Comparison of ENCODE assay signal across 9 cellular contexts in the genomic region with DNA sequence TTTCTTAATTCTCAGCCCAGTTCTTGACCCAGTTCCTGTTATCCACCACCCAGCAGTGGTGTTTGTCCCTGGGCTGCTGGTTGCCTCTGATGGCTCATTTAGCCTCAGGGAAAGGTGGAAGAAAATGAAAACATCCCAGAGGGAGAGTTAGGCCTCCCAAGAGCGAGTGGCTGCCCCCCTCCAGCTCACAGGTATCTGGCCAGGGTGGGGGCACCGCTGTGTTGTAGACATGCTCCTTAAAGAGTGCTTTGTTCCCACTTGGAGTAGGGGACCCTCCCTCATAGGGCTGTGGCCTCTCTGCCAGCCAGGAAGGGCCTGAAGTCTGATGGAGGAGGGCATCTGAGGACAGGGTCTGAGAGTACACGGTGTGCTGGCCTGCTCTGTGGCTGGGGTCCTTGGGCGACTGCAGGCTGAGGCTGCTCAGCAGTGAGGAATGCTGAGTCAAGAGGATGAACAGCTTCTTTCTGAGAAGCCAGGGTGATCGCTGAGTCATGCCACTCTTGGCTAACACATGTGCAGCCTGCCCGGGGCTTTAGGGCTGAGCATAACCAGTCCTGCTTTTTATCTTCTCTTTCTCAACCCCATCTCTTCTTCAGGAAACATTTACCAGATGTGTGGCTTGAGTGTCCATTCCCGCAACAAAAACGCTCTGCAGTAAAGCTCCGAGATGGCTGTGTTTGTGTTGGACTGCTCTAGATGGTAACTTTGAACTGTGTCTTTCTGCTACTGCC.
A peak's percentile ranks its signal among the peaks of the same experiment; 100 is the strongest.
DNase-seq lines count a peak whose midpoint lies in the region; ATAC-seq, FAIRE-seq and TF ChIP-seq lines count a peak whose summit lies in the region.
"Had no signal": no experiment of that assay in that cellular context is flagged by ENCODE, and none has a peak within 500 bp of the region (broad histone marks: within the 10 kb centered on the region; RNA-seq: fewer than 3 reads in every experiment).

No MANE protein-coding gene starts in this region.

- no peaks in the 10 kb centered on the region for H3K27me3 ChIP-seq in left lung

- ATAC-seq in GM19463 (IDR thresholded peaks at IDR 0.05; ENCODE audit: unreplicated experiment) (peak; percentile 71), left lung (peak; percentile 89), HG03135 (IDR thresholded peaks at IDR 0.05; ENCODE audit: unreplicated experiment) (no peak), HG03175 (IDR thresholded peaks at IDR 0.05; ENCODE audit: unreplicated experiment) (no peak)
- ATAC-seq: T-cell had no signal

- peak overlapping the region; percentile 81 to 90 for H3K27ac ChIP-seq in left lung

- peaks cover 0 to 15% of the 10 kb centered on the region in 2 donors for H3K36me3 ChIP-seq in left lung

- no peaks in the 10 kb centered on the region for H3K9me3 ChIP-seq in left lung

- DNase-seq in RCC 7860 (ENCODE audit: low spot score) (peak; percentile 93), cardiac fibroblast (ENCODE audit: low read depth in 2 of 2) (peak; percentile 99 to 100), left lung (peak; percentile 87 to 92), NCI-H1694 (lab: John Stamatoyannopoulos, UW) (no peak)
- peak; percentile 55 for DNase-seq in stimulated activated CD4-positive, alpha-beta T cell treated with anti-CD3 and anti-CD28 coated beads, Interleukin-4, amount 100 ng/mL, for 24 hours

- peak overlapping the region; percentile 14 to 31 for H3K4me3 ChIP-seq in cardiac fibroblast (replicated peaks in 1 of 2; ENCODE audit: low read depth in 2 of 2, low read length in 2 of 2)
- H3K4me3 ChIP-seq in left lung, result no peak overlapping the region

- no peak for TF ChIP-seq CTCF in cardiac fibroblast (IDR thresholded peaks at IDR 0.05; ENCODE audit: low read depth, low read length)
- no peak for TF ChIP-seq CTCF in left lung (IDR thresholded peaks at IDR 0.05)

- intact Hi-C loops in left lung (cut with DNase I), result no loop called here

- peak; percentile 68 for FAIRE-seq in RCC 7860 (lab: Jason Lieb, UNC)

- H3K4me1 ChIP-seq in left lung, result peaks cover 26 to 57% of the 10 kb centered on the region in 2 donors

Comparison
In these comparisons a context has a peak if more than half of its experiments do, and no peak if none do; other contexts are left out.
1. ATAC-seq: peak in GM19463 (single experiment) and left lung (single experiment); none in HG03135 (single experiment) and HG03175 (single experiment).
2. H3K4me3 ChIP-seq: peak in cardiac fibroblast (2 of 2); none in left lung (0 of 2).